Comparison of ENCODE assay signal across 12 cellular contexts in the genomic region with DNA sequence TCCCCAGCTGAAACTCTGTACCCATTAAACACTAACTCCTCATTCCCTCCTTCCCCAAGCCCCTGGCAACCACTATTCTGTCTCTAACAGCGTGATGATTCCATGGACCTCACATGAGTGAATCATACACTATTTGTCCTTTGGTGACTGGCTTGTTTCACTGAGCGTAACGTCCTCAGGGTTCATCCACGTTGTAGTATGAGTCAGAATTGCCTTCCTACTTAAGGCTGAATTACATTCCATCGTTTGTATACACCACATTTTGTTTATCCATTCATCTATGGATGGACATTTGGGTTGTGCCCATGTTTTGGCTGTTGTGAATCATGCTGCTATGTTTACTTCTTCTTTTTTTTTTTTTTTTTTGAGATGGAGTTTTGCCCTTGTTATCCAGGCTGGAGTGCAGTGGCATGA. TPM values are rescaled to one million over a fixed set of nuclear protein-coding genes. Genes with fewer than 3 reads are reported as not detected.
DNase-seq lines count a peak whose midpoint lies in the region; ATAC-seq and TF ChIP-seq lines count a peak whose summit lies in the region.
"Had no signal": no experiment of that assay in that cellular context is flagged by ENCODE, and none has a peak within 500 bp of the region (broad histone marks: within the 10 kb centered on the region; RNA-seq: fewer than 3 reads in every experiment).

No MANE protein-coding gene starts in this region.

- no peak for TF ChIP-seq RAD21 in IMR-90 (IDR thresholded peaks at IDR 0.05; ENCODE audit: low read length)

- no peaks in the 10 kb centered on the region for H3K27me3 ChIP-seq in IMR-90 (ENCODE audit: control insufficient read depth, insufficient read depth, low read length)
- no peaks in the 10 kb centered on the region for H3K27me3 ChIP-seq in left lung
- H3K27me3 ChIP-seq: upper lobe of left lung had no signal

- BruUV-seq in IMR-90 (replicated peaks; lab: Mats Ljungman, UMichigan): no TSS peak

- POLR2A ChIA-PET in IMR-90 (lab: Charles Lee; ENCODE audit: unreplicated experiment): interaction anchor here (0.6 kb wide), 1 partner anchor 276 kb away, joined by 4 read pairs; no protein-coding TSS in a partner anchor

- TF ChIP-seq POLR2A in IMR-90 (IDR thresholded peaks at IDR 0.05; ENCODE audit: low read depth, low read length): peak; percentile 58

- peak overlapping the region in 1 of 2 experiments; percentile 87; a peak in 1 of 4 replicates for H4K8ac ChIP-seq in IMR-90 (ENCODE audit: low read depth in 2 of 2, low read length in 2 of 2)

- no peak overlapping the region for H2AFZ ChIP-seq in IMR-90 (replicated peaks; ENCODE audit: low read length, poor library complexity)

- H3K18ac ChIP-seq in IMR-90 (ENCODE audit: low read depth, low read length): peak overlapping the region; percentile 96; the same call in 1 of the 2 replicates

- H3K4me2 ChIP-seq in IMR-90 (ENCODE audit: low read depth, low read length): peak overlapping the region; percentile 22; the same call in 1 of the 2 replicates

- peak overlapping the region; percentile 96 for H2BK5ac ChIP-seq in IMR-90 (ENCODE audit: low read depth, low read length, poor library complexity, severe bottlenecking)

- peaks cover 0 to 8% (median 4%) of the 10 kb centered on the region in 5 experiments for H3K9me3 Mint-ChIP-seq in brain
- H3K9me3 Mint-ChIP-seq in activated T-cell treated with anti-CD3 and anti-CD28 coated beads, Interleukin-2, amount 50 U/mL, for 4 hours: peaks cover 6% of the 10 kb centered on the region

- H2BK120ac ChIP-seq in IMR-90 (ENCODE audit: low read depth, low read length): peak overlapping the region; percentile 96

- H3K27me3 Mint-ChIP-seq in brain: peaks cover 12% of the 10 kb centered on the region
- peaks cover 4% of the 10 kb centered on the region for H3K27me3 Mint-ChIP-seq in activated T-cell treated with anti-CD3 and anti-CD28 coated beads, Interleukin-2, amount 50 U/mL, for 4 hours (ENCODE audit: low read depth)

- H2BK15ac ChIP-seq in IMR-90 (ENCODE audit: low read depth, low read length): no peak overlapping the region

- peak overlapping the region in 3 of 5 experiments; percentile 14 to 64 (median 55) for H3K27ac Mint-ChIP-seq in brain

- no CpG with 5 or more reads among the region's 5 CpGs for WGBS in IMR-90 (ENCODE audit: extremely low coverage in 2 of 2, insufficient read length in 1 of 2), 2 experiments

- peak overlapping the region; percentile 33; the same call in 1 of the 2 replicates for H3K23ac ChIP-seq in IMR-90 (ENCODE audit: low read depth, low read length)

- H3K4me3 Mint-ChIP-seq in brain: peak overlapping the region in 3 of 5 experiments; percentile 10 to 19 (median 13)
- no peak overlapping the region for H3K4me3 Mint-ChIP-seq in activated T-cell treated with anti-CD3 and anti-CD28 coated beads, Interleukin-2, amount 50 U/mL, for 4 hours

- H3K4me3 ChIP-seq in IMR-90 (ENCODE audit: insufficient read depth, low read depth, low read length): no peak overlapping the region
- H3K4me3 ChIP-seq in left lung: no peak overlapping the region
- H3K4me3 ChIP-seq: SK-N-MC, upper lobe of left lung had no signal

- peak overlapping the region; percentile 67; the same call in 1 of the 2 replicates for H3K56ac ChIP-seq in IMR-90 (ENCODE audit: extremely low read depth, insufficient read depth, low read length)

- H3K36me3 Mint-ChIP-seq in brain: no peaks in the 10 kb centered on the region
- no peaks in the 10 kb centered on the region for H3K36me3 Mint-ChIP-seq in activated T-cell treated with anti-CD3 and anti-CD28 coated beads, Interleukin-2, amount 50 U/mL, for 4 hours (ENCODE audit: insufficient read depth)
- H3K36me3 Mint-ChIP-seq: CD4-positive, CD25-positive, alpha-beta regulatory T cell had no signal

- DNase-seq in AG08395 (ENCODE audit: low spot score): peak; percentile 84
- peak; percentile 100 for DNase-seq in IMR-90
- DNase-seq in left lung: no peak
- no peak for DNase-seq in T-helper 1 cell
- no peak for DNase-seq in activated effector memory CD4-positive, alpha-beta T cell treated with anti-CD3 and anti-CD28 coated beads, Interleukin-2, amount 50 U/mL, for 16 hours
- DNase-seq in activated T-cell treated with anti-CD3 and anti-CD28 coated beads, Interleukin-2, amount 50 U/mL, for 4 hours: no peak
- no peak for DNase-seq in nucleus accumbens (lab: John Stamatoyannopoulos, UW)
- DNase-seq: CD4-positive, CD25-positive, alpha-beta regulatory T cell; NCI-H1092 treated with DMSO at 0.1 percent for 48 hours; upper lobe of left lung had no signal

- peaks cover 4% of the 10 kb centered on the region; the same call in 1 of the 2 replicates for H3K9me3 ChIP-seq in IMR-90 (ENCODE audit: control insufficient read depth, insufficient read depth, low read length)
- H3K9me3 ChIP-seq in left lung: peaks cover 0 to 6% of the 10 kb centered on the region in 2 donors

- H3K9ac ChIP-seq in IMR-90 (ENCODE audit: low read depth, low read length): peak overlapping the region; percentile 26; the same call in 1 of the 2 replicates

- CTCF ChIA-PET in IMR-90 (lab: Yijun Ruan, JAX): interaction anchor here (0.8 kb wide), 1 partner anchor 216 kb away, joined by 3 read pairs; no protein-coding TSS in a partner anchor

- dilution Hi-C loops in IMR-90 (cut with HindIII; ENCODE audit: low sequenced_read_pairs, unreplicated experiment): no loop called here

- H3K14ac ChIP-seq in IMR-90 (replicated peaks; ENCODE audit: low read depth, low read length): peak overlapping the region; percentile 89; the same call in 1 of the 2 replicates

- TF ChIP-seq CTCF in IMR-90 (conservative IDR thresholded peaks at IDR 0.05; ENCODE audit: low read depth, low read length) (no peak), brain (conservative IDR thresholded peaks at IDR 0.05) (no peak), left lung (IDR thresholded peaks at IDR 0.05) (no peak)

- H2AK9ac ChIP-seq in IMR-90 (replicated peaks; ENCODE audit: low read depth, low read length, poor library complexity): no peak overlapping the region

- peak overlapping the region; percentile 95; the same call in 1 of the 2 replicates for H3K4ac ChIP-seq in IMR-90 (ENCODE audit: low read depth, low read length)

- H2AK5ac ChIP-seq in IMR-90 (ENCODE audit: low read depth, low read length): no peak overlapping the region

- peaks cover 32% of the 10 kb centered on the region for H3K4me1 Mint-ChIP-seq in brain
- H3K4me1 Mint-ChIP-seq in activated T-cell treated with anti-CD3 and anti-CD28 coated beads, Interleukin-2, amount 50 U/mL, for 4 hours (ENCODE audit: low read depth): peaks cover 13% of the 10 kb centered on the region

- peaks cover 21% of the 10 kb centered on the region for H3K4me1 ChIP-seq in IMR-90 (ENCODE audit: control insufficient read depth, insufficient read depth, low read length)
- peaks cover 14 to 19% of the 10 kb centered on the region in 2 donors for H3K4me1 ChIP-seq in left lung

- H4K5ac ChIP-seq in IMR-90 (ENCODE audit: low read depth, low read length): no peak overlapping the region

- no peaks in the 10 kb centered on the region for H3K36me3 ChIP-seq in IMR-90 (ENCODE audit: control insufficient read depth, insufficient read depth, low read length)
- H3K36me3 ChIP-seq in left lung: no peaks in the 10 kb centered on the region
- H3K36me3 ChIP-seq: upper lobe of left lung had no signal

- peak overlapping the region; percentile 89; the same call in 1 of the 2 replicates for H3K27ac ChIP-seq in IMR-90 (ENCODE audit: insufficient read depth, low read length)
- H3K27ac ChIP-seq in left lung: no peak overlapping the region
- H3K27ac ChIP-seq: SK-N-MC had no signal

- ATAC-seq in IMR-90 (ENCODE audit: low read depth) (peak; percentile 94), left lung (peak; percentile 54)
- ATAC-seq in activated T-cell treated with anti-CD3 and anti-CD28 coated beads, Interleukin-2, amount 50 U/mL, for 4 hours: no peak

- H2BK20ac ChIP-seq in IMR-90 (ENCODE audit: low read depth, low read length): peak overlapping the region; percentile 97; the same call in 1 of the 2 replicates

- H3K9me1 ChIP-seq in IMR-90 (ENCODE audit: insufficient read depth, low read length): peaks cover 16% of the 10 kb centered on the region

- H4K91ac ChIP-seq in IMR-90 (ENCODE audit: insufficient read depth, low read depth, low read length): no peak overlapping the region

- in situ Hi-C loops in IMR-90 (cut with MboI; ENCODE audit: low sequenced_read_pairs): no loop called here

- no peaks in the 10 kb centered on the region for H4K20me1 ChIP-seq in IMR-90 (ENCODE audit: insufficient read depth, low read length)

- intact Hi-C loops in IMR-90 (cut with micrococcal nuclease): loop anchor here (1.0 to 5.0 kb wide), 2 partner anchors 82 to 262 kb away; no protein-coding TSS in a partner anchor
- intact Hi-C loops in left lung (cut with DNase I): no loop called here

- H3K79me1 ChIP-seq in IMR-90 (ENCODE audit: low read depth in 1 of 2, low read length in 2 of 2): peaks cover 0 to 3% of the 10 kb centered on the region in 2 experiments; a peak in 1 of 4 replicates

TF ChIP-seq in IMR-90, 13 proteins besides CTCF, POLR2A, EP300 and RAD21 (continues in another document):
- TF ChIP-seq FOS (IDR thresholded peaks at IDR 0.05; ENCODE audit: low read depth, low read length) (peak; percentile 99), MAZ (IDR thresholded peaks at IDR 0.05; ENCODE audit: borderline replicate concordance, low read depth, low read length) (no peak)
- TF ChIP-seq, protein P1, sequence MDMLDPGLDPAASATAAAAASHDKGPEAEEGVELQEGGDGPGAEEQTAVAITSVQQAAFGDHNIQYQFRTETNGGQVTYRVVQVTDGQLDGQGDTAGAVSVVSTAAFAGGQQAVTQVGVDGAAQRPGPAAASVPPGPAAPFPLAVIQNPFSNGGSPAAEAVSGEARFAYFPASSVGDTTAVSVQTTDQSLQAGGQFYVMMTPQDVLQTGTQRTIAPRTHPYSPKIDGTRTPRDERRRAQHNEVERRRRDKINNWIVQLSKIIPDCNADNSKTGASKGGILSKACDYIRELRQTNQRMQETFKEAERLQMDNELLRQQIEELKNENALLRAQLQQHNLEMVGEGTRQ (IDR thresholded peaks at IDR 0.05; ENCODE audit: low read depth, low read length): no peak

RNA-seq across cellular contexts. Expression of a gene that starts 19.6 kb away (rescaled TPM):
- total RNA-seq in IMR-90 (2012; rRNA removed) (4.7 and 5.7 TPM in 2 replicates), left lung (10 to 100 TPM; 21.9 to 35.4 TPM)
- polyA plus RNA-seq in IMR-90 (2012; rRNA removed) (4.4 and 4.7 TPM in 2 replicates), brain (ENCODE audit: insufficient read depth, low read depth, low replicate concordance) (21.5 TPM)
- polyA plus RNA-seq in IMR-90 (2012; cell fraction: cytosol; rRNA removed): 2.2 and 5.2 TPM in 2 replicates
- 3.2 and 7.3 TPM in 2 replicates for polyA plus RNA-seq in IMR-90 (2012; cell fraction: nucleus; rRNA removed; ENCODE audit: low replicate concordance)
- total RNA-seq in activated T-cell treated with anti-CD3 and anti-CD28 coated beads, Interleukin-2, amount 50 U/mL, for 4 hours: 1 to 10 TPM; 1.1 to 1.5 (median 1.4) TPM

Comparison
In these comparisons a context has a peak if more than half of its experiments do, and no peak if none do; other contexts are left out.
1. DNase-seq: peak in AG08395 (single experiment) and IMR-90 (single experiment); none in left lung (0 of 2), T-helper 1 cell (0 of 5), activated effector memory CD4-positive, alpha-beta T cell treated with anti-CD3 and anti-CD28 coated beads, Interleukin-2, amount 50 U/mL, for 16 hours (single experiment), activated T-cell treated with anti-CD3 and anti-CD28 coated beads, Interleukin-2, amount 50 U/mL, for 4 hours (single experiment) and nucleus accumbens (0 of 56).
2. ATAC-seq: peak in IMR-90 (single experiment) and left lung (single experiment); none in activated T-cell treated with anti-CD3 and anti-CD28 coated beads, Interleukin-2, amount 50 U/mL, for 4 hours (0 of 2).